In genomic region chr3:19931767-19932188, GRCh38 we compare ENCODE assay signal across 8 cellular contexts. TPM values are rescaled to one million over a fixed set of nuclear protein-coding genes. Genes with fewer than 3 reads are reported as not detected.
A peak's percentile ranks its signal among the peaks of the same experiment; 100 is the strongest.
DNase-seq lines count a peak whose midpoint lies in the region; ATAC-seq and TF ChIP-seq lines count a peak whose summit lies in the region.

No MANE protein-coding gene starts in this region.

- no peaks in the 10 kb centered on the region for H3K9me3 Mint-ChIP-seq in activated CD8-positive, alpha-beta memory T cell treated with anti-CD3 and anti-CD28 coated beads, Interleukin-2, amount 10 ng/mL, durations not matched to agents 7 days and 5 days (ENCODE audit: low read depth)
- no peaks in the 10 kb centered on the region for H3K9me3 Mint-ChIP-seq in stimulated activated memory B cell treated with anti-CD40 and anti-IgM and Interleukin-4, amounts not matched to agents 10 μg/mL and 1 μg/mL and 100 μg/mL, for 72 hours

- H3K9me2 ChIP-seq in OCI-LY7 (ENCODE audit: insufficient read depth, low read length): no peaks in the 10 kb centered on the region

- 64 to 78% methylated on average over 1 of the region's 1 CpG for WGBS in thyroid gland, 2 donors

- TF ChIP-seq CTCF in thyroid gland (IDR thresholded peaks at IDR 0.05) (no peak), OCI-LY7 (conservative IDR thresholded peaks at IDR 0.05; ENCODE audit: low read length) (no peak)

- H3K27ac ChIP-seq in thyroid gland (no peak overlapping the region), OCI-LY7 (ENCODE audit: low read depth, low read length, poor library complexity, severe bottlenecking) (no peak overlapping the region)

- no peaks in the 10 kb centered on the region for H3K9me3 ChIP-seq in thyroid gland
- no peaks in the 10 kb centered on the region for H3K9me3 ChIP-seq in OCI-LY7 (ENCODE audit: low read length)

- POLR2A ChIA-PET in OCI-LY7 (lab: Charles Lee): no interaction called here

- H3K27ac Mint-ChIP-seq in activated CD8-positive, alpha-beta memory T cell treated with anti-CD3 and anti-CD28 coated beads, Interleukin-2, amount 10 ng/mL, durations not matched to agents 7 days and 5 days: no peak overlapping the region
- peak overlapping the region; percentile 80 for H3K27ac Mint-ChIP-seq in stimulated activated memory B cell treated with anti-CD40 and anti-IgM and Interleukin-4, amounts not matched to agents 10 μg/mL and 1 μg/mL and 100 μg/mL, for 72 hours

- no peaks in the 10 kb centered on the region for H3K36me3 ChIP-seq in thyroid gland
- no peaks in the 10 kb centered on the region for H3K36me3 ChIP-seq in OCI-LY7 (ENCODE audit: insufficient read depth, low read length)

- no peak for DNase-seq in activated CD8-positive, alpha-beta memory T cell treated with anti-CD3 and anti-CD28 coated beads, Interleukin-2, amount 10 ng/mL, durations not matched to agents 7 days and 5 days
- DNase-seq in activated CD8-positive, alpha-beta memory T cell treated with anti-CD3 and anti-CD28 coated beads, Interleukin-2, amount 50 U/mL, for 48 hours: no peak
- peak; percentile 7 for DNase-seq in SW480 (ENCODE audit: low spot score)
- DNase-seq in thyroid gland: no peak
- no peak for DNase-seq in left cardiac atrium
- no peak for DNase-seq in OCI-LY7 (ENCODE audit: low spot score)

- H3K4me3 ChIP-seq in thyroid gland (replicated peaks in 1 of 3) (no peak overlapping the region), OCI-LY7 (ENCODE audit: low read depth, low read length, poor library complexity, severe bottlenecking) (no peak overlapping the region)

- peak; percentile 45 for ATAC-seq in activated CD8-positive, alpha-beta memory T cell treated with anti-CD3 and anti-CD28 coated beads, Interleukin-2, amount 10 ng/mL, durations not matched to agents 7 days and 5 days
- peak; percentile 46 for ATAC-seq in HG03039 (IDR thresholded peaks at IDR 0.05; ENCODE audit: unreplicated experiment)
- ATAC-seq in stimulated activated memory B cell treated with anti-CD40 and anti-IgM and Interleukin-4, amounts not matched to agents 10 μg/mL and 1 μg/mL and 100 μg/mL, for 72 hours: peak; percentile 56
- ATAC-seq in left cardiac atrium: no peak

- H3K4me1 ChIP-seq in thyroid gland (peaks cover 0 to 2% of the 10 kb centered on the region in 2 donors), OCI-LY7 (ENCODE audit: insufficient read depth, low read length, poor library complexity, severe bottlenecking) (no peaks in the 10 kb centered on the region)

- H3K36me3 Mint-ChIP-seq in activated CD8-positive, alpha-beta memory T cell treated with anti-CD3 and anti-CD28 coated beads, Interleukin-2, amount 10 ng/mL, durations not matched to agents 7 days and 5 days: peaks cover 5% of the 10 kb centered on the region
- H3K36me3 Mint-ChIP-seq in stimulated activated memory B cell treated with anti-CD40 and anti-IgM and Interleukin-4, amounts not matched to agents 10 μg/mL and 1 μg/mL and 100 μg/mL, for 72 hours: no peaks in the 10 kb centered on the region

- H3K4me2 ChIP-seq in OCI-LY7 (ENCODE audit: low read length): no peak overlapping the region

- H4K20me1 ChIP-seq in OCI-LY7 (ENCODE audit: insufficient read depth, low read length): no peaks in the 10 kb centered on the region

- no peaks in the 10 kb centered on the region for H3K27me3 ChIP-seq in thyroid gland

- intact Hi-C loops in thyroid gland (cut with DNase I): no loop called here
- intact Hi-C loops in left cardiac atrium (cut with DNase I): no loop called here
- intact Hi-C loops in OCI-LY7 (cut with micrococcal nuclease; ENCODE audit: unreplicated experiment): no loop called here

- no peak overlapping the region for H3K4me3 Mint-ChIP-seq in activated CD8-positive, alpha-beta memory T cell treated with anti-CD3 and anti-CD28 coated beads, Interleukin-2, amount 10 ng/mL, durations not matched to agents 7 days and 5 days
- peak overlapping the region; percentile 27 for H3K4me3 Mint-ChIP-seq in stimulated activated memory B cell treated with anti-CD40 and anti-IgM and Interleukin-4, amounts not matched to agents 10 μg/mL and 1 μg/mL and 100 μg/mL, for 72 hours

- H3K27me3 Mint-ChIP-seq in activated CD8-positive, alpha-beta memory T cell treated with anti-CD3 and anti-CD28 coated beads, Interleukin-2, amount 10 ng/mL, durations not matched to agents 7 days and 5 days: peaks cover 25% of the 10 kb centered on the region
- H3K27me3 Mint-ChIP-seq in stimulated activated memory B cell treated with anti-CD40 and anti-IgM and Interleukin-4, amounts not matched to agents 10 μg/mL and 1 μg/mL and 100 μg/mL, for 72 hours: peaks cover 9% of the 10 kb centered on the region

- no peak overlapping the region for H2AFZ ChIP-seq in OCI-LY7 (ENCODE audit: low read length)

- CTCF ChIA-PET in activated CD8-positive, alpha-beta memory T cell treated with anti-CD3 and anti-CD28 coated beads, Interleukin-2, amount 10 ng/mL, durations not matched to agents 7 days and 5 days (lab: Charles Lee): no interaction called here
- CTCF ChIA-PET in OCI-LY7 (lab: Charles Lee; ENCODE audit: unreplicated experiment): no interaction called here

- no peak for TF ChIP-seq POLR2A in thyroid gland (IDR thresholded peaks at IDR 0.05)

- BruUV-seq in OCI-LY7 (replicated peaks; lab: Mats Ljungman, UMichigan): no TSS peak

- H3K79me2 ChIP-seq in OCI-LY7 (ENCODE audit: insufficient read depth, low read depth, low read length): no peaks in the 10 kb centered on the region

- H3K4me1 Mint-ChIP-seq in activated CD8-positive, alpha-beta memory T cell treated with anti-CD3 and anti-CD28 coated beads, Interleukin-2, amount 10 ng/mL, durations not matched to agents 7 days and 5 days: peaks cover 31% of the 10 kb centered on the region
- peaks cover 39% of the 10 kb centered on the region for H3K4me1 Mint-ChIP-seq in stimulated activated memory B cell treated with anti-CD40 and anti-IgM and Interleukin-4, amounts not matched to agents 10 μg/mL and 1 μg/mL and 100 μg/mL, for 72 hours

RNA-seq across cellular contexts. Expression of gene EFHB, which starts 2.2 kb away (rescaled TPM):
- total RNA-seq in activated CD8-positive, alpha-beta memory T cell treated with anti-CD3 and anti-CD28 coated beads, Interleukin-2, amount 10 ng/mL, durations not matched to agents 7 days and 5 days: under 1 TPM in 1 of 2 experiments, not detected in 1; 0.66 TPM
- total RNA-seq in thyroid gland (1 to 10 TPM in 3 of 4 donors, under 1 TPM in 1; 0.33 to 2.6 (median 1.7) TPM), left cardiac atrium (under 1 TPM; 0.59 to 0.76 TPM), OCI-LY7 (2022) (0.86 TPM in 1 of 2 replicates, not detected in the other)
- 0.51 TPM in 1 of 2 replicates, not detected in the other for total RNA-seq in OCI-LY7 (2014; rRNA removed; shearing (Covaris generic))

RNA-seq across cellular contexts. Expression of gene RAB5A, which starts 15.1 kb away (rescaled TPM):
- total RNA-seq in activated CD8-positive, alpha-beta memory T cell treated with anti-CD3 and anti-CD28 coated beads, Interleukin-2, amount 10 ng/mL, durations not matched to agents 7 days and 5 days: 10 to 100 TPM; 57.3 to 59.7 TPM
- total RNA-seq in thyroid gland: 100 to 1,000 TPM in 1 of 4 donors, 10 to 100 TPM in 3; 76.8 to 109 (median 85.5) TPM
- 10 to 100 TPM; 40.9 to 71.2 TPM for total RNA-seq in left cardiac atrium
- 24.5 and 26.1 TPM in 2 replicates for total RNA-seq in OCI-LY7 (2014; rRNA removed; shearing (Covaris generic))
- 39.2 and 50.2 TPM in 2 replicates for total RNA-seq in OCI-LY7 (2022)

Comparison
In these comparisons a context has a peak if more than half of its experiments do, and no peak if none do; other contexts are left out.
1. ATAC-seq: peak in activated CD8-positive, alpha-beta memory T cell treated with anti-CD3 and anti-CD28 coated beads, Interleukin-2, amount 10 ng/mL, durations not matched to agents 7 days and 5 days (single experiment), HG03039 (single experiment) and stimulated activated memory B cell treated with anti-CD40 and anti-IgM and Interleukin-4, amounts not matched to agents 10 μg/mL and 1 μg/mL and 100 μg/mL, for 72 hours (single experiment); none in left cardiac atrium (0 of 2).